11 cellular contexts compared by ENCODE assay signal in genomic region chr14:103703433-103704385, GRCh38. TPM values are rescaled to one million over a fixed set of nuclear protein-coding genes. Genes with fewer than 3 reads are reported as not detected.
DNase-seq lines count a peak whose midpoint lies in the region; FAIRE-seq and TF ChIP-seq lines count a peak whose summit lies in the region.
"Had no signal": no experiment of that assay in that cellular context is flagged by ENCODE, and none has a peak within 500 bp of the region (broad histone marks: within the 10 kb centered on the region; RNA-seq: fewer than 3 reads in every experiment).

No MANE protein-coding gene starts in this region.

- no peaks in the 10 kb centered on the region for H3K4me1 ChIP-seq in CD8-positive, alpha-beta memory T cell (ENCODE audit: insufficient read depth, low read length)
- H3K4me1 ChIP-seq: foreskin keratinocyte had no signal

- peak overlapping the region in 5 of 8 donors; percentile 23 to 96 (median 34) for H3K27ac Mint-ChIP-seq in CD8-positive, alpha-beta memory T cell
- H3K27ac Mint-ChIP-seq in HFFc6, result peak overlapping the region; percentile 64
- H3K27ac Mint-ChIP-seq in nephron progenitor cell, result peak overlapping the region; percentile 98

- peaks cover 0 to 2% of the 10 kb centered on the region in 2 donors for H3K27me3 Mint-ChIP-seq in CD8-positive, alpha-beta memory T cell
- H3K27me3 Mint-ChIP-seq in HFFc6 (ENCODE audit: insufficient read depth), result peaks cover 33% of the 10 kb centered on the region
- peaks cover 3% of the 10 kb centered on the region for H3K27me3 Mint-ChIP-seq in nephron progenitor cell (ENCODE audit: low read depth, poor library complexity)

- no peaks in the 10 kb centered on the region for H3K27me3 ChIP-seq in CD8-positive, alpha-beta memory T cell (ENCODE audit: insufficient read depth, low read length, poor library complexity, severe bottlenecking)
- H3K27me3 ChIP-seq in dorsolateral prefrontal cortex, result no peaks in the 10 kb centered on the region
- H3K27me3 ChIP-seq: foreskin keratinocyte had no signal

- POLR2A ChIA-PET in CD8-positive, alpha-beta memory T cell (lab: Charles Lee), result no interaction called here

- no peak for TF ChIP-seq CTCF in HFFc6 (IDR thresholded peaks at IDR 0.05)
- TF ChIP-seq CTCF in dorsolateral prefrontal cortex (IDR thresholded peaks at IDR 0.05 in 54 of 56, conservative IDR thresholded peaks at IDR 0.05 in 2 of 56; ENCODE audit: low read depth in 1 of 56, partially characterized antibody in 56 of 56), result no peak
- no peak for TF ChIP-seq CTCF in nephron progenitor cell (IDR thresholded peaks at IDR 0.05)
- TF ChIP-seq CTCF in D721Med (IDR thresholded peaks at IDR 0.05; ENCODE audit: insufficient read depth, missing control alignments), result no peak

- no peak overlapping the region for H3K4me3 ChIP-seq in CD8-positive, alpha-beta memory T cell (ENCODE audit: low read length)
- H3K4me3 ChIP-seq in dorsolateral prefrontal cortex, result no peak overlapping the region

- no peak for DNase-seq in CD8-positive, alpha-beta memory T cell
- DNase-seq in HFFc6, result no peak
- no peak for DNase-seq in dorsolateral prefrontal cortex
- DNase-seq in nephron progenitor cell, result no peak
- no peak for DNase-seq in GM03348 (ENCODE audit: low spot score)
- no peak for DNase-seq in NCI-H82 (lab: John Stamatoyannopoulos, UW)
- no peak for DNase-seq in D721Med (ENCODE audit: insufficient read length, low spot score)
- DNase-seq: activated T-cell treated with anti-CD3 and anti-CD28 coated beads, Interleukin-2, amount 50 U/mL, for 1 hour; effector memory CD4-positive, alpha-beta T cell; foreskin keratinocyte; NCI-H1105 had no signal

- H3K9me3 Mint-ChIP-seq in CD8-positive, alpha-beta memory T cell, result no peaks in the 10 kb centered on the region
- H3K9me3 Mint-ChIP-seq in HFFc6 (peaks cover 14% of the 10 kb centered on the region), nephron progenitor cell (no peaks in the 10 kb centered on the region)

- H3K4me1 Mint-ChIP-seq in CD8-positive, alpha-beta memory T cell, result peaks cover 0 to 2% (median 0%) of the 10 kb centered on the region in 3 donors
- H3K4me1 Mint-ChIP-seq in HFFc6 (ENCODE audit: low read depth) (no peaks in the 10 kb centered on the region), nephron progenitor cell (peaks cover 33% of the 10 kb centered on the region)

- no peak overlapping the region for H3K27ac ChIP-seq in CD8-positive, alpha-beta memory T cell (ENCODE audit: low read depth, low read length)
- H3K27ac ChIP-seq in dorsolateral prefrontal cortex, result peak overlapping the region in 49 of 59 donors; percentile 9 to 94 (median 68)
- H3K27ac ChIP-seq: foreskin keratinocyte had no signal

- no peaks in the 10 kb centered on the region for H3K9me3 ChIP-seq in CD8-positive, alpha-beta memory T cell (ENCODE audit: low read length)

- H3K4me3 Mint-ChIP-seq in CD8-positive, alpha-beta memory T cell, result no peak overlapping the region
- H3K4me3 Mint-ChIP-seq in HFFc6, result peak overlapping the region; percentile 34; the same call in 1 of the 2 replicates
- no peak overlapping the region for H3K4me3 Mint-ChIP-seq in nephron progenitor cell

- peaks cover 4% of the 10 kb centered on the region for H3K36me3 ChIP-seq in CD8-positive, alpha-beta memory T cell (ENCODE audit: insufficient read depth, low read length)

- peaks cover 0 to 52% (median 0%) of the 10 kb centered on the region in 3 donors for H3K36me3 Mint-ChIP-seq in CD8-positive, alpha-beta memory T cell
- peaks cover 22% of the 10 kb centered on the region for H3K36me3 Mint-ChIP-seq in HFFc6 (ENCODE audit: low read depth)
- peaks cover 19% of the 10 kb centered on the region for H3K36me3 Mint-ChIP-seq in nephron progenitor cell (ENCODE audit: low read depth)

- no peak for FAIRE-seq in D721Med (lab: Jason Lieb, UNC)

- intact Hi-C loops in dorsolateral prefrontal cortex (cut with DNase I), result loop anchor here in 1 of 2 donors (10.0 kb wide), 1 partner anchor 69 kb away; no protein-coding TSS in a partner anchor

- CTCF ChIA-PET in CD8-positive, alpha-beta memory T cell (lab: Charles Lee), result interaction anchor here (1.3 kb wide), 1 partner anchor 9 kb away, joined by 4 read pairs; no protein-coding TSS in a partner anchor

RNA-seq across cellular contexts. Expression of gene XRCC3, which starts 11.5 kb away (rescaled TPM):
- 10 to 100 TPM; 54.4 to 59.9 TPM for total RNA-seq in CD8-positive, alpha-beta memory T cell
- 4.4 TPM for polyA plus RNA-seq in CD8-positive, alpha-beta memory T cell
- total RNA-seq in HFFc6 (2021; fragmentation: NEBNext Ultra II Directional; extraction: Animal tissue kit (Norgen Biotek cat#: 25700)), result 10 to 100 TPM in 5 of 6 experiments, 1 to 10 TPM in 1; 7.3 to 15.7 (median 13.4) TPM
- total RNA-seq in dorsolateral prefrontal cortex, result 10 to 100 TPM in 58 of 120 experiments, 1 to 10 TPM in 62; 4.7 to 19.1 (median 9.9) TPM

RNA-seq across cellular contexts. Expression of gene ZFYVE21, which starts 11.9 kb away (rescaled TPM):
- 10 to 100 TPM; 15.1 to 18.1 TPM for total RNA-seq in CD8-positive, alpha-beta memory T cell
- 15.9 TPM for polyA plus RNA-seq in CD8-positive, alpha-beta memory T cell
- total RNA-seq in HFFc6 (2021; fragmentation: NEBNext Ultra II Directional; extraction: Animal tissue kit (Norgen Biotek cat#: 25700)), result 10 to 100 TPM; 40.9 to 47.7 (median 42.1) TPM
- total RNA-seq in dorsolateral prefrontal cortex, result 100 to 1,000 TPM in 87 of 120 experiments, 10 to 100 TPM in 33; 71.0 to 188 (median 111) TPM

Comparison
In these comparisons a context has a peak if more than half of its experiments do, and no peak if none do; other contexts are left out.
1. H3K27ac Mint-ChIP-seq: peak in every context shown above with its lines; median percentile 98 in nephron progenitor cell; 64 in HFFc6; 34 in CD8-positive, alpha-beta memory T cell.